13 cellular contexts compared by ENCODE assay signal in the genomic region with DNA sequence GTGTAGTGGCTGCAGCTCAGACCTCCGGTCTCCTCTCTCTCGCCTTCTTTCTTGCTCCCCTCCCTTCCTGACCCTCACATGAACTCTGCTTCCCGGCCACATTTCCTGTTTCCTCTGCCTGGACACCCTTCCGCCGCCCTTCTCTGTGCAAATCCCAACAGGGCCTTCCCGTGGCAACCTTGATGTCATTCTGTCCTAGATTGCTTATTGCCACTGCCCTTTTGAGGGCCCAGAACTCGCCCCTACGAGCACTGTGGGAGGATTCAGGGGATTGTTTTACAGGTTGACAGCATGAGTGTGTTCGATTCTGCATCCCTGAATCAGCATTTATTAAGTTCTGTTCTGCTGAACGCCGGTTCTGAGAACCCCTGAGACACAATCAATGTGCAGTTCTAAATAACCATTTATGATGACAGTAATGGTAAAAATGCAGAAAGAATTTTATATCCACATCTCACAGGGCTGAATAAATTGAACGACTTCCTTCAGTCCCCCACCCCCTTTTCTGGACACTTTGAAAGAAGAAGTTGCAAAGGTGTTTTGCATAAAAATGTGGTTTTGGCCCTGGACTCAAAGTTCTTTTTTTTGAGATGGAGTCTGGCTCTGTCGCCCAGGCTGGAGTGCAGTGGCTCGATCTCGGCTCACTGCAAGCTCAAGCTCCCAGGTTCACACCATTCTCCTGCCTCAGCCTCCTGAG. TPM values are rescaled to one million over a fixed set of nuclear protein-coding genes. Genes with fewer than 3 reads are reported as not detected.
DNase-seq lines count a peak whose midpoint lies in the region; ATAC-seq and TF ChIP-seq lines count a peak whose summit lies in the region.
"Had no signal": no experiment of that assay in that cellular context is flagged by ENCODE, and none has a peak within 500 bp of the region (broad histone marks: within the 10 kb centered on the region; RNA-seq: fewer than 3 reads in every experiment).

No MANE protein-coding gene starts in this region.

- peaks cover 5% of the 10 kb centered on the region for H3K4me1 Mint-ChIP-seq in osteocyte (ENCODE audit: unreplicated experiment)

- H2AFZ ChIP-seq in OCI-LY3 (ENCODE audit: low read depth, low read length), result peak overlapping the region; percentile 12

- no peaks in the 10 kb centered on the region for H3K79me2 ChIP-seq in DOHH2 (ENCODE audit: control insufficient read depth, low read length)
- H3K79me2 ChIP-seq in OCI-LY3 (ENCODE audit: low read length), result no peaks in the 10 kb centered on the region

- H3K9me3 ChIP-seq in DOHH2 (ENCODE audit: control insufficient read depth, insufficient read depth, low read length) (no peaks in the 10 kb centered on the region), OCI-LY3 (ENCODE audit: insufficient read depth, low read length) (no peaks in the 10 kb centered on the region), neutrophil (no peaks in the 10 kb centered on the region), esophagus squamous epithelium (no peaks in the 10 kb centered on the region)

- no peak overlapping the region for H3K27ac Mint-ChIP-seq in osteocyte (ENCODE audit: unreplicated experiment)

- no peak for TF ChIP-seq POLR2A in esophagus squamous epithelium (IDR thresholded peaks at IDR 0.05)

- no peaks in the 10 kb centered on the region for H3K36me3 ChIP-seq in DOHH2 (ENCODE audit: control insufficient read depth, low read length)
- no peaks in the 10 kb centered on the region for H3K36me3 ChIP-seq in OCI-LY3 (replicated peaks; ENCODE audit: low read depth, low read length)
- no peaks in the 10 kb centered on the region for H3K36me3 ChIP-seq in neutrophil
- H3K36me3 ChIP-seq in esophagus squamous epithelium, result no peaks in the 10 kb centered on the region

- 49 to 53% methylated on average over 13 to 15 of the region's 15 CpGs for WGBS in esophagus squamous epithelium, 2 donors

- H3K27me3 ChIP-seq in DOHH2 (ENCODE audit: control insufficient read depth, low read length), result no peaks in the 10 kb centered on the region
- peaks cover 7% of the 10 kb centered on the region; the same call in 1 of the 2 replicates for H3K27me3 ChIP-seq in OCI-LY3 (ENCODE audit: low read depth, low read length)
- no peaks in the 10 kb centered on the region for H3K27me3 ChIP-seq in neutrophil
- H3K27me3 ChIP-seq in dorsolateral prefrontal cortex, result no peaks in the 10 kb centered on the region
- no peaks in the 10 kb centered on the region for H3K27me3 ChIP-seq in esophagus squamous epithelium

- no peak overlapping the region; the same call in 1 of the 2 replicates for H3K9ac ChIP-seq in OCI-LY3 (ENCODE audit: low read length)

- H4K20me1 ChIP-seq in DOHH2 (ENCODE audit: control insufficient read depth, insufficient read depth, low read depth, low read length) (no peaks in the 10 kb centered on the region), OCI-LY3 (ENCODE audit: insufficient read depth, low read length) (no peaks in the 10 kb centered on the region)

- TF ChIP-seq CTCF in DOHH2 (IDR thresholded peaks at IDR 0.05; ENCODE audit: low read depth, low read length, poor library complexity, severe bottlenecking), result no peak
- no peak for TF ChIP-seq CTCF in OCI-LY3 (IDR thresholded peaks at IDR 0.05; ENCODE audit: low read depth, low read length)
- TF ChIP-seq CTCF in fibroblast of villous mesenchyme (IDR thresholded peaks at IDR 0.05; ENCODE audit: insufficient read depth, low read depth, low read length), result no peak
- TF ChIP-seq CTCF in neutrophil (IDR thresholded peaks at IDR 0.05), result no peak
- TF ChIP-seq CTCF in dorsolateral prefrontal cortex (IDR thresholded peaks at IDR 0.05 in 54 of 56, conservative IDR thresholded peaks at IDR 0.05 in 2 of 56; ENCODE audit: low read depth in 1 of 56, partially characterized antibody in 56 of 56), result no peak
- TF ChIP-seq CTCF in esophagus squamous epithelium (IDR thresholded peaks at IDR 0.05), result no peak
- TF ChIP-seq CTCF in osteocyte (IDR thresholded peaks at IDR 0.05), result no peak

- H3K9me3 Mint-ChIP-seq in osteocyte (ENCODE audit: unreplicated experiment), result no peaks in the 10 kb centered on the region

- H3K4me3 Mint-ChIP-seq in osteocyte (ENCODE audit: unreplicated experiment), result no peak overlapping the region

- peak overlapping the region; percentile 97 for H3K27ac ChIP-seq in DOHH2 (ENCODE audit: low read depth, low read length)
- H3K27ac ChIP-seq in OCI-LY3 (ENCODE audit: low read length), result no peak overlapping the region
- peak overlapping the region; percentile 92 for H3K27ac ChIP-seq in neutrophil
- H3K27ac ChIP-seq in dorsolateral prefrontal cortex, result no peak overlapping the region
- H3K27ac ChIP-seq in esophagus squamous epithelium, result peak overlapping the region in 2 of 4 donors; percentile 21 to 43

- H3K36me3 Mint-ChIP-seq in osteocyte (ENCODE audit: unreplicated experiment), result no peaks in the 10 kb centered on the region

- ATAC-seq in HG03097 (IDR thresholded peaks at IDR 0.05; ENCODE audit: low FRiP score, unreplicated experiment), result no peak
- ATAC-seq: left colon had no signal

- H3K4me2 ChIP-seq in DOHH2 (ENCODE audit: low read length), result peak overlapping the region; percentile 100
- peak overlapping the region; percentile 50 for H3K4me2 ChIP-seq in OCI-LY3 (ENCODE audit: low read length)

- no peaks in the 10 kb centered on the region for H3K9me2 ChIP-seq in DOHH2 (replicated peaks; ENCODE audit: control insufficient read depth, low read length)

- DNase-seq in fibroblast of villous mesenchyme (ENCODE audit: low read depth), result peak; percentile 40
- no peak for DNase-seq in dorsolateral prefrontal cortex
- DNase-seq in esophagus squamous epithelium (lab: John Stamatoyannopoulos, UW), result no peak
- no peak for DNase-seq in osteocyte (ENCODE audit: extremely low spot score, unreplicated experiment)
- DNase-seq: activated CD8-positive, alpha-beta memory T cell treated with anti-CD3 and anti-CD28 coated beads, Interleukin-2, amount 50 U/mL, for 48 hours; Calu3; cortex of kidney; left colon; stimulated activated CD4-positive, alpha-beta T cell treated with anti-CD3 and anti-CD28 coated beads, Interleukin-4, amount 100 ng/mL, for 4 hours had no signal

- H3K4me1 ChIP-seq in DOHH2 (ENCODE audit: control insufficient read depth, low read length) (peaks cover 62% of the 10 kb centered on the region), OCI-LY3 (ENCODE audit: low read length) (peaks cover 21% of the 10 kb centered on the region), neutrophil (ENCODE audit: control insufficient read depth in 1 of 2, insufficient read depth in 1 of 2, low read depth in 1 of 2, low read length in 1 of 2) (peaks cover 50 to 67% of the 10 kb centered on the region in 2 experiments), esophagus squamous epithelium (peaks cover 0 to 19% (median 5%) of the 10 kb centered on the region in 3 donors)

- intact Hi-C loops in dorsolateral prefrontal cortex (cut with DNase I), result no loop called here
- intact Hi-C loops in esophagus squamous epithelium (cut with DNase I), result no loop called here

- peaks cover 2% of the 10 kb centered on the region for H3K27me3 Mint-ChIP-seq in osteocyte (ENCODE audit: unreplicated experiment)

- H3K4me3 ChIP-seq in DOHH2 (ENCODE audit: low read length), result peak overlapping the region; percentile 82
- peak overlapping the region; percentile 8; the same call in 1 of the 2 replicates for H3K4me3 ChIP-seq in OCI-LY3 (ENCODE audit: low read length)
- no peak overlapping the region for H3K4me3 ChIP-seq in fibroblast of villous mesenchyme (ENCODE audit: low read depth, low read length)
- H3K4me3 ChIP-seq in neutrophil (ENCODE audit: low read depth in 1 of 2, low read length in 1 of 2), result peak overlapping the region; percentile 52 to 68
- peak overlapping the region in 2 of 59 donors; percentile 8 to 33 for H3K4me3 ChIP-seq in dorsolateral prefrontal cortex
- H3K4me3 ChIP-seq in esophagus squamous epithelium, result peak overlapping the region in 1 of 4 donors; percentile 28

- H3F3A ChIP-seq in DOHH2 (ENCODE audit: control insufficient read depth, insufficient read depth), result peaks cover 8% of the 10 kb centered on the region

RNA-seq across cellular contexts. Expression of gene BATF2, which starts 6.4 kb away (rescaled TPM):
- total RNA-seq in fibroblast of villous mesenchyme (0.86 and 1.3 TPM in 2 replicates), dorsolateral prefrontal cortex (1 to 10 TPM in 89 of 120 experiments, under 1 TPM in 31; 0.35 to 5.6 (median 1.5) TPM), esophagus squamous epithelium (under 1 TPM in 2 of 4 donors, not detected in 2; 0.38 to 0.76 TPM), osteocyte (not detected in 2 replicates)

RNA-seq across cellular contexts. Expression of gene MAJIN, which starts 18.5 kb away (rescaled TPM):
- total RNA-seq in fibroblast of villous mesenchyme (not detected in 2 replicates), dorsolateral prefrontal cortex (not detected), esophagus squamous epithelium (not detected), osteocyte (not detected in 2 replicates)
- total RNA-seq: Calu3, left colon had no signal

RNA-seq across cellular contexts. Expression of gene ARL2, which starts 23.6 kb away (rescaled TPM):
- total RNA-seq in fibroblast of villous mesenchyme, result 44.5 and 73.4 TPM in 2 replicates
- 100 to 1,000 TPM in 115 of 120 experiments, 10 to 100 TPM in 5; 85.5 to 181 (median 131) TPM for total RNA-seq in dorsolateral prefrontal cortex
- 10 to 100 TPM; 42.5 to 82.1 (median 65.0) TPM for total RNA-seq in esophagus squamous epithelium
- 118 and 124 TPM in 2 replicates for total RNA-seq in osteocyte

RNA-seq across cellular contexts. Expression of gene SNX15, which starts 36.9 kb away (rescaled TPM):
- total RNA-seq in fibroblast of villous mesenchyme, result 12.5 and 14.5 TPM in 2 replicates
- 10 to 100 TPM; 24.6 to 49.9 (median 34.3) TPM for total RNA-seq in dorsolateral prefrontal cortex
- 10 to 100 TPM in 3 of 4 donors, 1 to 10 TPM in 1; 9.8 to 18.6 (median 13.9) TPM for total RNA-seq in esophagus squamous epithelium
- total RNA-seq in osteocyte, result 26.9 and 30.0 TPM in 2 replicates

RNA-seq across cellular contexts. Expression of gene SAC3D1, which starts 50.6 kb away (rescaled TPM):
- total RNA-seq in fibroblast of villous mesenchyme (10.4 and 13.5 TPM in 2 replicates), dorsolateral prefrontal cortex (10 to 100 TPM in 70 of 120 experiments, 1 to 10 TPM in 50; 6.7 to 14.9 (median 10.4) TPM), esophagus squamous epithelium (10 to 100 TPM in 3 of 4 donors, 1 to 10 TPM in 1; 9.2 to 19.0 (median 15.1) TPM), osteocyte (15.0 and 15.6 TPM in 2 replicates)

Comparison
In these comparisons a context has a peak if more than half of its experiments do, and no peak if none do; other contexts are left out.
1. H3K27ac ChIP-seq: peak in DOHH2 (single experiment) and neutrophil (single experiment); none in OCI-LY3 (single experiment) and dorsolateral prefrontal cortex (0 of 59).